Comparison of ENCODE assay signal across 8 cellular contexts in the genomic region with DNA sequence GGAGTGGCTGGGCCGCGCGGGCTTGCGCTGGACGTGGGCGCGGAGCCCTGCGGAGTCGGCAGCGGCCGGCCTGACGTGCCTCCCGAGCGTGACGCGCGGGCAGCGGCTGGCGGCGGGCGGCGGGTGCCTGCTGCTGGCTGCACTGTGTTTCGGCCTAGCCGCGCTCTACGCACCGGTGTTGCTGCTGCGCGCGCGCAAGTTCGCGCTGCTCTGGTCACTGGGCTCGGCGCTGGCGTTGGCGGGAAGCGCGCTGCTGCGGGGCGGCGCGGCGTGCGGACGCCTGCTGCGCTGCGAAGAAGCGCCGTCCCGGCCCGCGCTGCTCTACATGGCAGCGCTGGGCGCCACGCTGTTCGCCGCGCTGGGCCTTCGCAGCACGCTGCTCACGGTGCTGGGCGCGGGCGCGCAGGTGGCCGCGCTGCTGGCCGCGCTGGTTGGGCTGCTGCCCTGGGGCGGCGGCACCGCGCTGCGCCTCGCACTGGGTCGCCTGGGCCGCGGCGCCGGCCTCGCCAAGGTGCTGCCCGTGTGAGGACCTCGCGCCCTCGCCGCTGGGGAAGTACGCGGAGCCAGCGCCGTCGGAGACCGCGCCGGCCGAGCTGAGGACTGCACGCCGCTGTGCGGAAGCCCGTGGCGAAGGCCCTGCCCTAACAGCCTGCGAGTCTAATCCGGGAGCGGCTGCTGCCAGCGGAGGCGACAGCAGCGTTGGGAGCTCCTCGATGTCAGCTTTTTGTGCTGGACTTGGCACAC. TPM values are rescaled to one million over a fixed set of nuclear protein-coding genes. Genes with fewer than 3 reads are reported as not detected.
DNase-seq lines count a peak whose midpoint lies in the region; ATAC-seq and TF ChIP-seq lines count a peak whose summit lies in the region.

No MANE protein-coding gene starts in this region.

- peak overlapping the region; percentile 96 for H2AFZ ChIP-seq in osteoblast (ENCODE audit: low read length)

- H3K27me3 ChIP-seq in SJCRH30: no peaks in the 10 kb centered on the region
- H3K27me3 ChIP-seq in osteoblast (ENCODE audit: insufficient read depth, low read length): no peaks in the 10 kb centered on the region
- no peaks in the 10 kb centered on the region for H3K27me3 ChIP-seq in thoracic aorta (replicated peaks; ENCODE audit: insufficient read depth)

- peak overlapping the region; percentile 62 for H3K27ac ChIP-seq in SJCRH30
- peak overlapping the region; percentile 85 for H3K27ac ChIP-seq in osteoblast (ENCODE audit: low read depth, low read length)
- peak overlapping the region; percentile 85 to 96 for H3K27ac ChIP-seq in thoracic aorta

- H3K4me1 Mint-ChIP-seq in activated naive CD4-positive, alpha-beta T cell treated with anti-CD3 and anti-CD28 coated beads for 36 hours (ENCODE audit: low read depth): peaks cover 40% of the 10 kb centered on the region

- no peak for TF ChIP-seq CTCF in osteoblast (IDR thresholded peaks at IDR 0.05; ENCODE audit: extremely low read depth, low read depth, low read length)
- peak; percentile 49 for TF ChIP-seq CTCF in thoracic aorta (IDR thresholded peaks at IDR 0.05)

- H3K36me3 ChIP-seq in SJCRH30 (peaks cover 9% of the 10 kb centered on the region; the same call in 1 of the 2 replicates), osteoblast (ENCODE audit: insufficient read depth, low read length) (peaks cover 10% of the 10 kb centered on the region), thoracic aorta (no peaks in the 10 kb centered on the region)

- peak overlapping the region; percentile 86 for H3K27ac Mint-ChIP-seq in activated naive CD4-positive, alpha-beta T cell treated with anti-CD3 and anti-CD28 coated beads for 36 hours

- H3K36me3 Mint-ChIP-seq in activated naive CD4-positive, alpha-beta T cell treated with anti-CD3 and anti-CD28 coated beads for 36 hours (ENCODE audit: low read depth): peaks cover 33% of the 10 kb centered on the region

- H3K4me1 ChIP-seq in SJCRH30: no peaks in the 10 kb centered on the region
- H3K4me1 ChIP-seq in osteoblast (ENCODE audit: insufficient read depth, low read length): peaks cover 4% of the 10 kb centered on the region
- H3K4me1 ChIP-seq in thoracic aorta (ENCODE audit: control insufficient read depth in 1 of 2, low read depth in 2 of 2): peaks cover 25 to 50% of the 10 kb centered on the region in 2 donors

- DNase-seq in GDM1 (lab: John Stamatoyannopoulos, UW) (peak; percentile 80), H4 (ENCODE audit: low spot score) (peak; percentile 17), LHCN-M2 (ENCODE audit: low read depth) (peak; percentile 68), SJCRH30 (peak; percentile 80 to 84), globus pallidus (ENCODE audit: low spot score) (peak; percentile 53), osteoblast (ENCODE audit: insufficient read length, low spot score, missing footprints) (peak; percentile 98), thoracic aorta (ENCODE audit: low spot score) (no peak)
- DNase-seq in activated naive CD4-positive, alpha-beta T cell treated with anti-CD3 and anti-CD28 coated beads for 36 hours: peak; percentile 81

- CTCF ChIA-PET in activated naive CD4-positive, alpha-beta T cell treated with anti-CD3 and anti-CD28 coated beads for 36 hours (lab: Charles Lee): interaction anchor here (0.6 to 1.4 kb wide), 6 partner anchors 12 to 223 kb away, joined by 3 read pairs; partner anchors contain the start of gene WDR33

- H3K4me3 ChIP-seq in SJCRH30 (peak overlapping the region; percentile 67), osteoblast (ENCODE audit: insufficient read depth, low read length) (peak overlapping the region; percentile 83), thoracic aorta (peak overlapping the region; percentile 84)

- peak; percentile 42 for ATAC-seq in thoracic aorta (ENCODE audit: insufficient number of reproducible peaks, low FRiP score, low read depth)

- no peaks in the 10 kb centered on the region for H3K9me3 ChIP-seq in SJCRH30 (replicated peaks)
- H3K9me3 ChIP-seq in osteoblast (ENCODE audit: low read depth, low read length): no peaks in the 10 kb centered on the region
- no peaks in the 10 kb centered on the region for H3K9me3 ChIP-seq in thoracic aorta

- H4K20me1 ChIP-seq in osteoblast (ENCODE audit: insufficient read depth, low read length): no peaks in the 10 kb centered on the region

- no peaks in the 10 kb centered on the region for H3K27me3 Mint-ChIP-seq in activated naive CD4-positive, alpha-beta T cell treated with anti-CD3 and anti-CD28 coated beads for 36 hours (ENCODE audit: low read depth)

- intact Hi-C loops in activated naive CD4-positive, alpha-beta T cell treated with anti-CD3 and anti-CD28 coated beads for 36 hours (cut with micrococcal nuclease): loop anchor here (1.0 to 5.0 kb wide), 11 partner anchors 47 to 620 kb away; partner anchors contain the start of genes HS6ST1, IWS1, POLR2D and UGGT1

- H3K79me2 ChIP-seq in osteoblast (ENCODE audit: insufficient read depth, low read length): peaks cover 18% of the 10 kb centered on the region

- peak overlapping the region; percentile 99 for H3K4me2 ChIP-seq in osteoblast (ENCODE audit: insufficient read depth, low read length)

- H3K4me3 Mint-ChIP-seq in activated naive CD4-positive, alpha-beta T cell treated with anti-CD3 and anti-CD28 coated beads for 36 hours: peak overlapping the region; percentile 88

- H3K9me3 Mint-ChIP-seq in activated naive CD4-positive, alpha-beta T cell treated with anti-CD3 and anti-CD28 coated beads for 36 hours: no peaks in the 10 kb centered on the region

RNA-seq across cellular contexts. Expression of gene SFT2D3, which starts 0.5 kb away (rescaled TPM):
- total RNA-seq in H4 (2014; rRNA removed; shearing (Covaris generic)): 8.3 and 8.7 TPM in 2 replicates
- 6.0 and 6.5 TPM in 2 replicates for total RNA-seq in LHCN-M2 (2014; rRNA removed)
- not detected for polyA plus RNA-seq in LHCN-M2 (2012)
- total RNA-seq in SJCRH30 (2014; rRNA removed; shearing (Covaris generic)): 10.0 and 12.7 TPM in 2 replicates
- 1 to 10 TPM; 3.1 to 3.3 TPM for total RNA-seq in activated naive CD4-positive, alpha-beta T cell treated with anti-CD3 and anti-CD28 coated beads for 36 hours
- total RNA-seq in osteoblast: 5.8 and 6.5 TPM in 2 replicates
- 1 to 10 TPM; 7.1 to 9.5 TPM for total RNA-seq in thoracic aorta

RNA-seq across cellular contexts. Expression of gene LIMS2, which starts 26.5 kb away (rescaled TPM):
- total RNA-seq in H4 (2014; rRNA removed; shearing (Covaris generic)): 0.41 TPM in 1 of 2 replicates, not detected in the other
- total RNA-seq in LHCN-M2 (2014; rRNA removed) (1.9 and 2.3 TPM in 2 replicates), osteoblast (11.2 and 14.8 TPM in 2 replicates), thoracic aorta (100 to 1,000 TPM; 177 to 246 TPM)
- polyA plus RNA-seq in LHCN-M2 (2012): 83.4 TPM
- 4.0 and 5.5 TPM in 2 replicates for total RNA-seq in SJCRH30 (2014; rRNA removed; shearing (Covaris generic))
- total RNA-seq in activated naive CD4-positive, alpha-beta T cell treated with anti-CD3 and anti-CD28 coated beads for 36 hours: 10 to 100 TPM; 14.6 to 15.5 TPM

RNA-seq across cellular contexts. Expression of gene GPR17, which starts 55.9 kb away (rescaled TPM):
- total RNA-seq in H4 (2014; rRNA removed; shearing (Covaris generic)): not detected in 2 replicates
- not detected in 2 replicates for total RNA-seq in LHCN-M2 (2014; rRNA removed)
- 1.3 TPM for polyA plus RNA-seq in LHCN-M2 (2012)
- total RNA-seq in SJCRH30 (2014; rRNA removed; shearing (Covaris generic)): 0.18 TPM in 1 of 2 replicates, not detected in the other
- not detected for total RNA-seq in activated naive CD4-positive, alpha-beta T cell treated with anti-CD3 and anti-CD28 coated beads for 36 hours
- total RNA-seq in osteoblast: not detected in 2 replicates
- not detected for total RNA-seq in thoracic aorta

Comparison
In these comparisons a context has a peak if more than half of its experiments do, and no peak if none do; other contexts are left out.
1. RNA of gene LIMS2, which starts 26.5 kb away (total RNA-seq): 177 to 246 TPM in thoracic aorta; 14.6 to 15.5 TPM in activated naive CD4-positive, alpha-beta T cell treated with anti-CD3 and anti-CD28 coated beads for 36 hours, 11.2 to 14.8 TPM in osteoblast, 4.0 to 5.5 TPM in SJCRH30, 1.9 to 2.3 TPM in LHCN-M2 and 0.41 TPM in H4; every median in the first group is over 10 times any median in the second.
2. Peak in every context shown above with its lines, with median percentiles within 50 percentile points of each other: H3K27ac ChIP-seq and H3K4me3 ChIP-seq.